ENCODE assay signal across 8 cellular contexts in genomic region chr3:52055537-52056351, GRCh38. TPM values are rescaled to one million over a fixed set of nuclear protein-coding genes. Genes with fewer than 3 reads are reported as not detected.
DNase-seq lines count a peak whose midpoint lies in the region; ATAC-seq and TF ChIP-seq lines count a peak whose summit lies in the region.

No MANE protein-coding gene starts in this region.

- H3K27ac Mint-ChIP-seq in memory B cell, result no peak overlapping the region

- peak overlapping the region; percentile 61 to 98 (median 88) for H3K4me3 ChIP-seq in dorsolateral prefrontal cortex

- intact Hi-C loops in dorsolateral prefrontal cortex (cut with DNase I), result loop anchor here (2.0 to 10.0 kb wide), 5 partner anchors 65 to 142 kb away; partner anchors contain the start of genes ALAS1 (in 1 of the 2), PARP3 (in 1 of the 2) and RRP9 (in 1 of the 2)

- no peaks in the 10 kb centered on the region for H3K9me3 Mint-ChIP-seq in memory B cell

- no peaks in the 10 kb centered on the region for H3K27me3 ChIP-seq in dorsolateral prefrontal cortex

- DNase-seq in CD1c-positive myeloid dendritic cell (ENCODE audit: extremely low spot score), result peak; percentile 58
- peak; percentile 67 for DNase-seq in HuH-7.5 (ENCODE audit: low spot score)
- peak; percentile 21 for DNase-seq in activated CD4-positive, alpha-beta T cell treated with anti-CD3 and anti-CD28 coated beads for 1 hour
- peak in 1 of 10 donors; percentile 57 for DNase-seq in dorsolateral prefrontal cortex
- DNase-seq in memory B cell (ENCODE audit: low spot score in 2 of 2), result peak; percentile 33 to 61
- peak; percentile 32 for DNase-seq in stimulated activated naive CD4-positive, alpha-beta T cell treated with Interleukin-2 at 50 U/mL for 16 hours (lab: John Stamatoyannopoulos, UW)
- DNase-seq in dedifferentiated amniotic fluid mesenchymal stem cell (ENCODE audit: extremely low spot score), result no peak

- peak; percentile 12 for ATAC-seq in GM19372 (IDR thresholded peaks at IDR 0.05; ENCODE audit: low read depth, unreplicated experiment)
- peak; percentile 18 for ATAC-seq in memory B cell (ENCODE audit: low read depth)

- TF ChIP-seq CTCF in dorsolateral prefrontal cortex (IDR thresholded peaks at IDR 0.05 in 54 of 56, conservative IDR thresholded peaks at IDR 0.05 in 2 of 56; ENCODE audit: low read depth in 1 of 56, partially characterized antibody in 56 of 56), result peak in 8 of 56 donors; percentile 2 to 13 (median 4)

- H3K36me3 Mint-ChIP-seq in memory B cell, result peaks cover 3% of the 10 kb centered on the region

- H3K4me1 Mint-ChIP-seq in memory B cell, result peaks cover 34% of the 10 kb centered on the region

- peak overlapping the region; percentile 18 to 100 (median 98) for H3K27ac ChIP-seq in dorsolateral prefrontal cortex

- H3K27me3 Mint-ChIP-seq in memory B cell, result no peaks in the 10 kb centered on the region

- H3K4me3 Mint-ChIP-seq in memory B cell, result peak overlapping the region; percentile 87

RNA-seq across cellular contexts. Expression of gene DUSP7, which starts 0.6 kb away (rescaled TPM):
- 10 to 100 TPM; 29.0 to 90.9 (median 44.8) TPM for total RNA-seq in dorsolateral prefrontal cortex
